ENCODE assay signal across 21 cellular contexts in the genomic region with DNA sequence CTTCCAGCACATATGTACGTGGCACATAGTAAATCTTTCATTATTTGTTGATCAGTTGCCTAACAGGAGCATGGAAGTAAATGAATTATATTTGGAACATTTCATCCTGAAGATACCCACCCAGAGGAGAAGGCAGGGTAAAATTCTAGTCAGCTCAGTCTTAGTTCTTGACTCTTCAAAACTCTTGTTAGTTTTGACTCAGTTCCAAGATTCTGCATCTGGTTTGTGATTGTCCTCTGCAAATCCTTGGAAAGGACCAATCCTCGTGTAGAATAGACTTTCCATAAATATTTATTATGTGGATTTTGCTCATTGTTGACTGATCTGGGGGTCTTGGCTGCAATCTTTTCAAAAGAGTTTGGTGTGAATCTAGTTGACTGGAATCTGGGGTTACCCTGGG.
DNase-seq lines count a peak whose midpoint lies in the region; ATAC-seq and TF ChIP-seq lines count a peak whose summit lies in the region.
"Had no signal": no experiment of that assay in that cellular context is flagged by ENCODE, and none has a peak within 500 bp of the region (broad histone marks: within the 10 kb centered on the region; RNA-seq: fewer than 3 reads in every experiment).

No MANE protein-coding gene starts in this region.

- H3K4me1 Mint-ChIP-seq in endodermal cell = peaks cover 9% of the 10 kb centered on the region
- H3K4me1 Mint-ChIP-seq: CD8-positive, alpha-beta memory T cell had no signal

- H3K4me3 ChIP-seq in ACC112 (ENCODE audit: low read depth, low read length) (0 out of 2 replicates have a peak overlapping the region, but pooled peaks have one; percentile 72), SJSA1 (no peak overlapping the region), fibroblast of lung (replicated peaks in 1 of 4; ENCODE audit: control extremely low read depth in 1 of 4, insufficient read depth in 1 of 4, low read depth in 3 of 4, low read length in 4 of 4) (no peak overlapping the region), endodermal cell (ENCODE audit: low read length) (no peak overlapping the region)
- H3K4me3 ChIP-seq: SJCRH30 had no signal

- 81% methylated on average over 2 of the region's 2 CpGs; no CpG with 5 or more reads in 1 of the 2 experiments for WGBS in endodermal cell (ENCODE audit: insufficient coverage in 1 of 2, insufficient read length in 1 of 2), 2 experiments

- peak overlapping the region; percentile 77 for H2AFZ ChIP-seq in ACC112 (ENCODE audit: low read length, unreplicated experiment)
- H2AFZ ChIP-seq in fibroblast of lung (ENCODE audit: low read length) = no peak overlapping the region

- peaks cover 10% of the 10 kb centered on the region for H3K4me1 ChIP-seq in ACC112 (ENCODE audit: control insufficient read depth, insufficient read depth, low read length, unreplicated experiment)
- H3K4me1 ChIP-seq in SJSA1 (replicated peaks) = peaks cover 30% of the 10 kb centered on the region
- H3K4me1 ChIP-seq in fibroblast of lung (ENCODE audit: control insufficient read depth, extremely low read depth, insufficient read depth, low read length) = no peaks in the 10 kb centered on the region
- H3K4me1 ChIP-seq in endodermal cell (ENCODE audit: control insufficient read depth, insufficient read depth, low read length) = no peaks in the 10 kb centered on the region
- H3K4me1 ChIP-seq: SJCRH30 had no signal

- TF ChIP-seq CTCF in fibroblast of lung (conservative IDR thresholded peaks at IDR 0.05 in 1 of 2, IDR thresholded peaks at IDR 0.05 in 1 of 2; ENCODE audit: low read depth in 1 of 2, low read length in 2 of 2) = no peak
- TF ChIP-seq CTCF in endodermal cell (conservative IDR thresholded peaks at IDR 0.05) = no peak

- H3K27me3 ChIP-seq in ACC112 (ENCODE audit: insufficient read depth, low read length) = no peaks in the 10 kb centered on the region
- no peaks in the 10 kb centered on the region for H3K27me3 ChIP-seq in SJSA1 (replicated peaks)
- no peaks in the 10 kb centered on the region for H3K27me3 ChIP-seq in fibroblast of lung (ENCODE audit: control insufficient read depth, insufficient read depth, low read length)
- no peaks in the 10 kb centered on the region for H3K27me3 ChIP-seq in endodermal cell (ENCODE audit: control insufficient read depth, insufficient read depth, low read length, poor library complexity, severe bottlenecking)
- H3K27me3 ChIP-seq: SJCRH30 had no signal

- ATAC-seq in GM18909 (IDR thresholded peaks at IDR 0.05; ENCODE audit: poor library complexity, unreplicated experiment) = no peak
- ATAC-seq: PC-3 had no signal

- H3K27ac ChIP-seq in ACC112 (ENCODE audit: low read depth, low read length) (no peak overlapping the region), SJSA1 (peak overlapping the region; percentile 80), fibroblast of lung (ENCODE audit: insufficient read depth, low read length) (no peak overlapping the region), endodermal cell (ENCODE audit: low read depth, low read length) (no peak overlapping the region)
- H3K27ac ChIP-seq: SJCRH30 had no signal

- H3K4me3 Mint-ChIP-seq in endodermal cell = no peak overlapping the region
- H3K4me3 Mint-ChIP-seq: CD8-positive, alpha-beta memory T cell had no signal

- no peaks in the 10 kb centered on the region for H3K9me3 ChIP-seq in SJSA1 (replicated peaks)
- H3K9me3 ChIP-seq in fibroblast of lung (ENCODE audit: control insufficient read depth, insufficient read depth, low read depth, low read length) = no peaks in the 10 kb centered on the region
- H3K9me3 ChIP-seq in endodermal cell (ENCODE audit: control insufficient read depth, low read length) = no peaks in the 10 kb centered on the region
- H3K9me3 ChIP-seq: SJCRH30 had no signal

- no peak overlapping the region for H3K27ac Mint-ChIP-seq in endodermal cell
- H3K27ac Mint-ChIP-seq: CD8-positive, alpha-beta memory T cell had no signal

- H3K36me3 ChIP-seq in ACC112 (ENCODE audit: insufficient read depth, low read length) (no peaks in the 10 kb centered on the region), SJSA1 (no peaks in the 10 kb centered on the region), fibroblast of lung (ENCODE audit: control insufficient read depth, insufficient read depth, low read length) (no peaks in the 10 kb centered on the region), endodermal cell (ENCODE audit: control insufficient read depth, insufficient read depth, low read length) (no peaks in the 10 kb centered on the region)
- H3K36me3 ChIP-seq: SJCRH30 had no signal

- H3K9ac ChIP-seq in fibroblast of lung (ENCODE audit: insufficient read depth, low read length) (no peak overlapping the region), endodermal cell (ENCODE audit: extremely low read depth, low read length, poor library complexity, severe bottlenecking) (no peak overlapping the region)

- H3K36me3 Mint-ChIP-seq in endodermal cell (ENCODE audit: low read depth) = no peaks in the 10 kb centered on the region
- H3K36me3 Mint-ChIP-seq: CD8-positive, alpha-beta memory T cell had no signal

- peak in 1 of 2 experiments; percentile 65 for DNase-seq in SJSA1 (ENCODE audit: low read depth in 1 of 2, low spot score in 2 of 2)
- peak; percentile 17 to 59 for DNase-seq in fibroblast of lung (ENCODE audit: low read depth in 2 of 2)
- peak; percentile 9 for DNase-seq in left kidney (ENCODE audit: low read depth, low spot score)
- no peak for DNase-seq in activated naive CD4-positive, alpha-beta T cell (lab: John Stamatoyannopoulos, UW)
- DNase-seq in endodermal cell = no peak
- DNase-seq in SW 1271 (lab: John Stamatoyannopoulos, UW) = no peak
- DNase-seq: 8988T; C1 segment of cervical spinal cord; CD8-positive, alpha-beta memory T cell; H7; HFFc6; KBM-7; NCI-H1417; NCI-H187; NCI-H2227 treated with DMSO at 0.1 percent for 48 hours; NCI-H510A treated with DMSO at 0.1 percent for 48 hours; NCI-H82; PC-3; SJCRH30 had no signal

- H3K4me2 ChIP-seq in fibroblast of lung (ENCODE audit: extremely low read depth, insufficient read depth, low read length) = no peak overlapping the region

- H3K27me3 Mint-ChIP-seq in endodermal cell (ENCODE audit: insufficient read depth) = no peaks in the 10 kb centered on the region
- H3K27me3 Mint-ChIP-seq: CD8-positive, alpha-beta memory T cell had no signal

- no peaks in the 10 kb centered on the region for H4K20me1 ChIP-seq in fibroblast of lung (ENCODE audit: control insufficient read depth, extremely low read depth, insufficient read depth, low read length)

- H3K9me3 Mint-ChIP-seq in endodermal cell = no peaks in the 10 kb centered on the region
- H3K9me3 Mint-ChIP-seq: HFFc6 had no signal

- H3K79me2 ChIP-seq in ACC112 (ENCODE audit: control insufficient read depth, insufficient read depth, low read length, unreplicated experiment) (no peaks in the 10 kb centered on the region), fibroblast of lung (ENCODE audit: control insufficient read depth, insufficient read depth, low read length) (no peaks in the 10 kb centered on the region)

Comparison
In these comparisons a context has a peak if more than half of its experiments do, and no peak if none do; other contexts are left out.
1. DNase-seq: peak in fibroblast of lung (2 of 2) and left kidney (single experiment); none in activated naive CD4-positive, alpha-beta T cell (0 of 4), endodermal cell (single experiment) and SW 1271 (0 of 2).